Comparison of ENCODE assay signal across 14 cellular contexts in the genomic region with DNA sequence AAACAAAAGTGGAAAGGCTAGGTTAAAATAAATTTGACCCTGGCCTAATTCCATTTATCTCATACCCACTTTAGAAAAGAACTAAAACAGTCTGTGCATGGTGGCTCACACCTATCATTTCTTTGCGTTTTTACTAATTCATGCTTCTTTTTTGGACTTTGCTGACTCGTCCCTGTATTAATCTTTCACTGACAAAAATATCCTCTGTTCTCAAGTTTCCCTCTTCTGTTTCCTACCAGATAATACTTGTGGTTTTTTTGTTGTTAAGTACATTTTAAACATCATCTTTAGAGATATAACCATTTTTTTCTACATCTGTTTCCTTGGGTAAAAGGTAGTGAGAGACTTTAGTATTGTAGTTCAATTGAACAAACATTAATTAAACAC. TPM values are rescaled to one million over a fixed set of nuclear protein-coding genes. Genes with fewer than 3 reads are reported as not detected.
DNase-seq lines count a peak whose midpoint lies in the region; ATAC-seq and TF ChIP-seq lines count a peak whose summit lies in the region.
"Had no signal": no experiment of that assay in that cellular context is flagged by ENCODE, and none has a peak within 500 bp of the region (broad histone marks: within the 10 kb centered on the region; RNA-seq: fewer than 3 reads in every experiment).

No MANE protein-coding gene starts in this region.

- no peaks in the 10 kb centered on the region for H3K36me3 ChIP-seq in CD8-positive, alpha-beta T cell (ENCODE audit: insufficient read depth, low read length)
- no peaks in the 10 kb centered on the region for H3K36me3 ChIP-seq in HAP-1 (replicated peaks)

- H3K4me1 ChIP-seq in CD8-positive, alpha-beta T cell (ENCODE audit: insufficient read depth, low read length), result peaks cover 53% of the 10 kb centered on the region
- H3K4me1 ChIP-seq in HAP-1, result peaks cover under 1% of the 10 kb centered on the region; the same call in 1 of the 2 replicates

- peaks cover 74% of the 10 kb centered on the region for H3K4me1 Mint-ChIP-seq in CD8-positive, alpha-beta T cell (ENCODE audit: low read depth)
- peaks cover 78% of the 10 kb centered on the region for H3K4me1 Mint-ChIP-seq in activated naive CD8-positive, alpha-beta T cell (ENCODE audit: low read depth)
- peaks cover 37 to 88% (median 76%) of the 10 kb centered on the region in 4 donors for H3K4me1 Mint-ChIP-seq in naive thymus-derived CD8-positive, alpha-beta T cell

- no peak overlapping the region for H3K4me3 ChIP-seq in CD8-positive, alpha-beta T cell (ENCODE audit: low read depth, low read length)
- H3K4me3 ChIP-seq in HAP-1, result no peak overlapping the region

- no peak for TF ChIP-seq CTCF in CD8-positive, alpha-beta T cell (IDR thresholded peaks at IDR 0.05)

- DNase-seq in CD8-positive, alpha-beta T cell, result no peak
- DNase-seq in KBM-7, result peak; percentile 86
- DNase-seq in naive thymus-derived CD8-positive, alpha-beta T cell, result no peak
- no peak for DNase-seq in posterior cingulate gyrus
- no peak for DNase-seq in NCI-H2029 (lab: John Stamatoyannopoulos, UW)
- DNase-seq in NCI-H2081 (lab: John Stamatoyannopoulos, UW), result no peak
- DNase-seq in HAP-1 (ENCODE audit: low spot score in 2 of 2), result no peak
- DNase-seq: Calu3, cerebellar nuclear complex, kidney glomerular epithelial cell, T1000 had no signal

- no peaks in the 10 kb centered on the region for H3K27me3 Mint-ChIP-seq in CD8-positive, alpha-beta T cell (ENCODE audit: low read depth)
- no peaks in the 10 kb centered on the region for H3K27me3 Mint-ChIP-seq in activated naive CD8-positive, alpha-beta T cell
- no peaks in the 10 kb centered on the region for H3K27me3 Mint-ChIP-seq in naive thymus-derived CD8-positive, alpha-beta T cell

- H3K9me3 Mint-ChIP-seq in CD8-positive, alpha-beta T cell, result no peaks in the 10 kb centered on the region
- no peaks in the 10 kb centered on the region for H3K9me3 Mint-ChIP-seq in activated naive CD8-positive, alpha-beta T cell (ENCODE audit: low read depth)
- no peaks in the 10 kb centered on the region for H3K9me3 Mint-ChIP-seq in naive thymus-derived CD8-positive, alpha-beta T cell
- H3K9me3 Mint-ChIP-seq: stimulated activated effector memory CD8-positive, alpha-beta T cell treated with anti-CD3 and anti-CD28 coated beads, Interleukin-12 subunit alpha, Interleukin-12 subunit beta, amount 100 ng/mL, for 72 hours had no signal

- CTCF ChIA-PET in CD8-positive, alpha-beta T cell (lab: Charles Lee), result no interaction called here

- in situ Hi-C loops in KBM-7 (cut with MboI; ENCODE audit: low pct_unique_long_range_greater_than_20kb, low sequenced_read_pairs) (no loop called here), HAP-1 (cut with MboI; ENCODE audit: low sequenced_read_pairs) (no loop called here)

- peak overlapping the region; percentile 67 for H3K4me3 Mint-ChIP-seq in CD8-positive, alpha-beta T cell
- H3K4me3 Mint-ChIP-seq in activated naive CD8-positive, alpha-beta T cell, result peak overlapping the region; percentile 71
- H3K4me3 Mint-ChIP-seq in naive thymus-derived CD8-positive, alpha-beta T cell, result peak overlapping the region; percentile 6 to 82 (median 72)
- H3K4me3 Mint-ChIP-seq: stimulated activated effector memory CD8-positive, alpha-beta T cell treated with anti-CD3 and anti-CD28 coated beads, Interleukin-12 subunit alpha, Interleukin-12 subunit beta, amount 100 ng/mL, for 72 hours had no signal

- no peaks in the 10 kb centered on the region for H3K27me3 ChIP-seq in CD8-positive, alpha-beta T cell (ENCODE audit: insufficient read depth, low read length)
- no peaks in the 10 kb centered on the region for H3K27me3 ChIP-seq in HAP-1 (ENCODE audit: low read depth)

- ATAC-seq in CD8-positive, alpha-beta T cell, result no peak
- peak; percentile 28 to 29 for ATAC-seq in naive thymus-derived CD8-positive, alpha-beta T cell
- ATAC-seq: Panc1; stimulated activated effector memory CD8-positive, alpha-beta T cell treated with anti-CD3 and anti-CD28 coated beads, Interleukin-12 subunit alpha, Interleukin-12 subunit beta, amount 100 ng/mL, for 72 hours had no signal

- H3K27ac Mint-ChIP-seq in CD8-positive, alpha-beta T cell, result peak overlapping the region; percentile 87
- peak overlapping the region; percentile 91 for H3K27ac Mint-ChIP-seq in activated naive CD8-positive, alpha-beta T cell
- H3K27ac Mint-ChIP-seq in naive thymus-derived CD8-positive, alpha-beta T cell, result peak overlapping the region; percentile 68 to 96 (median 88)

- H3K36me3 Mint-ChIP-seq in CD8-positive, alpha-beta T cell, result peaks cover 23% of the 10 kb centered on the region
- H3K36me3 Mint-ChIP-seq in activated naive CD8-positive, alpha-beta T cell, result peaks cover 7% of the 10 kb centered on the region
- peaks cover 0 to 37% (median 7%) of the 10 kb centered on the region in 3 donors for H3K36me3 Mint-ChIP-seq in naive thymus-derived CD8-positive, alpha-beta T cell

- H3K27ac ChIP-seq in CD8-positive, alpha-beta T cell (ENCODE audit: low read depth, low read length), result peak overlapping the region; percentile 46

- POLR2A ChIA-PET in CD8-positive, alpha-beta T cell (lab: Charles Lee), result no interaction called here
- POLR2A ChIA-PET in naive thymus-derived CD8-positive, alpha-beta T cell (lab: Charles Lee), result interaction anchor here (0.6 to 3.7 kb wide), 2 partner anchors 11 to 120 kb away, joined by 3 to 26 read pairs; a partner anchor contains a TSS

- H3K9me3 ChIP-seq in CD8-positive, alpha-beta T cell (ENCODE audit: low read length), result no peaks in the 10 kb centered on the region
- no peaks in the 10 kb centered on the region for H3K9me3 ChIP-seq in HAP-1

- intact Hi-C loops in CD8-positive, alpha-beta T cell (cut with DNase I, micrococcal nuclease), result loop anchor here in 1 of 2 experiments (1.0 to 10.0 kb wide), 2 partner anchors 8 to 623 kb away; no protein-coding TSS in a partner anchor
- intact Hi-C loops in posterior cingulate gyrus (cut with DNase I), result no loop called here

RNA-seq across cellular contexts. Expression of a gene that starts 11.5 kb away (rescaled TPM):
- 10 to 100 TPM; 64.1 to 64.4 TPM for total RNA-seq in CD8-positive, alpha-beta T cell
- total RNA-seq in naive thymus-derived CD8-positive, alpha-beta T cell, result 10 to 100 TPM; 79.8 to 88.6 TPM
- polyA plus RNA-seq in naive thymus-derived CD8-positive, alpha-beta T cell, result 10 to 100 TPM; 32.0 to 48.3 (median 37.6) TPM

RNA-seq across cellular contexts. Expression of a gene that starts 11.7 kb away (rescaled TPM):
- total RNA-seq in CD8-positive, alpha-beta T cell, result 10 to 100 TPM; 15.8 to 16.4 TPM
- total RNA-seq in naive thymus-derived CD8-positive, alpha-beta T cell, result 10 to 100 TPM; 12.0 to 12.2 TPM
- 10 to 100 TPM; 17.8 to 20.8 (median 19.3) TPM for polyA plus RNA-seq in naive thymus-derived CD8-positive, alpha-beta T cell
